Comparison of ENCODE assay signal across 8 cellular contexts in the genomic region with DNA sequence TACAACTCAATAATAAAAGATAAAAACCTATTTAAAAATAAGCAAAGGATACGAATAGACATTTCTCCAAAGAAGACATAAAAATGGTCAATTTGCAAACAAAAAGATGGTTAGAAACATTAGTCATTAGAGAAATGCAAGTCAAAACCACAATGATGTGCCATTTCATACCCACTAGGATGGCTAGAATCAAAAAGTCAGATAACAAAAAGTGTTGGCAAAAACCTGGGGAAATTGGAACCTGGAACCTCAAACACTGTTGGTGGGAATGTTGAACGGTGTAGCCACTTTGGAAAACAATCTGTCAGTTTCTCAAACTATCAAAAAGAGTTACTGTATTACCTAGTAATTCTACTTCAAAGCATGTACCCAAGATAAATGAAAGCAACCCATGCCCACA.
"Had no signal": no experiment of that assay in that cellular context is flagged by ENCODE, and none has a peak within 500 bp of the region (broad histone marks: within the 10 kb centered on the region; RNA-seq: fewer than 3 reads in every experiment).

No MANE protein-coding gene starts in this region.

- FAIRE-seq: HepG2, HTR-8/SVneo, K562 had no signal

- DNase-seq: IMR-90, KBM-7, KG1 had no signal

- H3K4me2 ChIP-seq: KMS-11 had no signal

- ATAC-seq: HepG2, K562 had no signal

- H3K27ac ChIP-seq: HL-60, KMS-11 had no signal

- H3K4me3 ChIP-seq: K562 had no signal
